ENCODE assay signal across 25 cellular contexts in the genomic region with DNA sequence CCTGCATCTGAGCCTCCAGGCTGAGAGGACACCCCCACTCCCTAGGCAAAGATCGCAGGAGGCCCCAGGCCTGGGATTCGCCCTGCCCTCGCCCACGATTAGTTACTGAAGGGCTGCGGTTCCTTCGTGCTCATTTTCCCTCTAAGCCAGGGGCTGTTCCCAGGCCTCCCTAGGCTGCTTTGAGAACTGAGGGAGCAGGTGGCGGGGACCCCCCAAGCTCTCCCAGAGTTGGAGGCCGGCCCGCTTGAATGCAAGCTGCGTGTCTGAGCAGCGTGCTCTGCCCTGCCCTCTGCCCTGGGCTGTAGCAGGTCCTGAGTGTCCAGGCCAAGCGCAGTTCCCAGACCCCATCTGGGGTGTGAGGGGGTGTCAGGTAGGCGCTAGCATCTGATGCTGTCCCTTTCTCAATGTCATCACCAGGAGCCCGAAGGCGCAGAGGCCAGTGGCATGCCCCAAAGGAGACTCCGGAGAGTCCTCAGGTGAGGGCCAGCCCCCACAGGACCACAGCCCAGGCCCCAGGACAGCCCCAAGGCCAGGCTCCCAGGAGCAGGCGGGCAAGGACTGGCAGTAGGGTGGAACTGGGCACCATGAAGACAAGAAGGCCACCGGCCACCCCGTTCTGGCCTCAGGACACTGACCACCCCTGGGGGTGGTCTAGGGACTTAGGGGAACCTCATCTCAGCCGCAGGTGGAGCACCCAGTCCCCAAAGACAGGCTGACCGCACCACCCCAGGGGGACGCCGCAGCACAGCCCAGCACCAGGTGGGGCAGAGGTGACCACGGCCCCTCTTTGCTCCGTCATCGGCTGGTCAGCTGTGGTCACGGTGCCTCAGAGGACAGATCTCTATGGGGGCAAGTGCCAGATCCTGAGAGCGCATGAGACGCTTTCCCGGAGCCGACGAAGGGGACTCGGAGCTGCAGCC. TPM values are rescaled to one million over a fixed set of nuclear protein-coding genes. Genes with fewer than 3 reads are reported as not detected.
DNase-seq lines count a peak whose midpoint lies in the region; ATAC-seq, FAIRE-seq and TF ChIP-seq lines count a peak whose summit lies in the region.
"Had no signal": no experiment of that assay in that cellular context is flagged by ENCODE, and none has a peak within 500 bp of the region (broad histone marks: within the 10 kb centered on the region; RNA-seq: fewer than 3 reads in every experiment).

No MANE protein-coding gene starts in this region.

- TF ChIP-seq POLR2A in lower leg skin (IDR thresholded peaks at IDR 0.05) = no peak

- no peak overlapping the region for H3K4me3 Mint-ChIP-seq in activated CD8-positive, alpha-beta memory T cell treated with anti-CD3 and anti-CD28 coated beads, Interleukin-2, amount 10 ng/mL, durations not matched to agents 7 days and 5 days
- H3K4me3 Mint-ChIP-seq: CD4-positive, alpha-beta memory T cell had no signal

- H3K27me3 Mint-ChIP-seq in activated CD8-positive, alpha-beta memory T cell treated with anti-CD3 and anti-CD28 coated beads, Interleukin-2, amount 10 ng/mL, durations not matched to agents 7 days and 5 days = no peaks in the 10 kb centered on the region
- H3K27me3 Mint-ChIP-seq: CD4-positive, alpha-beta memory T cell had no signal

- FAIRE-seq in kidney (lab: Jason Lieb, UNC) = no peak
- FAIRE-seq: A549, G401.6, GM12878, GM19239, H1 had no signal

- H3K36me3 ChIP-seq in RWPE2 (ENCODE audit: low read depth) (no peaks in the 10 kb centered on the region), kidney (ENCODE audit: control insufficient read depth in 1 of 2, insufficient read depth in 2 of 2, low read length in 2 of 2) (no peaks in the 10 kb centered on the region)
- H3K36me3 ChIP-seq: BE2C; BLaER1 treated with 17β-estradiol and CSF1 and Interleukin-3, amounts not matched to agents 10 nM and 100 nM had no signal

- H3K4me3 ChIP-seq in RWPE2 (ENCODE audit: severe bottlenecking) = no peak overlapping the region
- H3K4me3 ChIP-seq in kidney (ENCODE audit: low read length in 2 of 2) = no peak overlapping the region
- no peak overlapping the region for H3K4me3 ChIP-seq in lower leg skin (ENCODE audit: low read depth, poor library complexity, severe bottlenecking)
- H3K4me3 ChIP-seq: A549; BLaER1 treated with 17β-estradiol and CSF1 and Interleukin-3, amounts not matched to agents 10 nM and 100 nM; GM12878; GM23248 had no signal

- TF ChIP-seq CTCF in RWPE2 (IDR thresholded peaks at IDR 0.05; ENCODE audit: poor library complexity, severe bottlenecking) (no peak), kidney (IDR thresholded peaks at IDR 0.05; ENCODE audit: borderline replicate concordance, extremely low read depth, insufficient read depth) (no peak), lower leg skin (IDR thresholded peaks at IDR 0.05) (no peak)

- no peak overlapping the region for H3K9ac ChIP-seq in kidney (ENCODE audit: low read length in 2 of 2)
- H3K9ac ChIP-seq: BLaER1 treated with 17β-estradiol and CSF1 and Interleukin-3, amounts not matched to agents 10 nM and 100 nM; GM23248 had no signal

- H3K27me3 ChIP-seq in RWPE2 (ENCODE audit: insufficient read depth, poor library complexity, severe bottlenecking) = no peaks in the 10 kb centered on the region
- H3K27me3 ChIP-seq: BE2C had no signal

- no peaks in the 10 kb centered on the region for H3K9me3 Mint-ChIP-seq in activated CD8-positive, alpha-beta memory T cell treated with anti-CD3 and anti-CD28 coated beads, Interleukin-2, amount 10 ng/mL, durations not matched to agents 7 days and 5 days (ENCODE audit: low read depth)

- no peak overlapping the region for H3K27ac Mint-ChIP-seq in activated CD8-positive, alpha-beta memory T cell treated with anti-CD3 and anti-CD28 coated beads, Interleukin-2, amount 10 ng/mL, durations not matched to agents 7 days and 5 days
- H3K27ac Mint-ChIP-seq: CD4-positive, alpha-beta memory T cell had no signal

- H3K27ac ChIP-seq in RWPE2 (ENCODE audit: poor library complexity, severe bottlenecking) = no peak overlapping the region
- no peak overlapping the region for H3K27ac ChIP-seq in kidney (ENCODE audit: low read depth in 2 of 2, low read length in 2 of 2)
- H3K27ac ChIP-seq: 22Rv1; A549; BLaER1 treated with 17β-estradiol and CSF1 and Interleukin-3, amounts not matched to agents 10 nM and 100 nM; GM23248 had no signal

- no peaks in the 10 kb centered on the region for H3K36me3 Mint-ChIP-seq in activated CD8-positive, alpha-beta memory T cell treated with anti-CD3 and anti-CD28 coated beads, Interleukin-2, amount 10 ng/mL, durations not matched to agents 7 days and 5 days
- H3K36me3 Mint-ChIP-seq: CD4-positive, alpha-beta memory T cell had no signal

- H3K4me1 ChIP-seq in RWPE2 (ENCODE audit: insufficient read depth, poor library complexity, severe bottlenecking) (no peaks in the 10 kb centered on the region), kidney (ENCODE audit: control insufficient read depth in 1 of 2, insufficient read depth in 1 of 2, low read depth in 1 of 2, low read length in 2 of 2) (peaks cover 0 to 2% of the 10 kb centered on the region in 2 donors)
- H3K4me1 ChIP-seq: BE2C had no signal

- ATAC-seq in left cardiac atrium (no peak), Right ventricle myocardium superior (ENCODE audit: poor library complexity) (no peak), RWPE2 (ENCODE audit: low read depth) (no peak)
- ATAC-seq in activated CD8-positive, alpha-beta memory T cell treated with anti-CD3 and anti-CD28 coated beads, Interleukin-2, amount 10 ng/mL, durations not matched to agents 7 days and 5 days = no peak
- ATAC-seq: A549, GM12878 had no signal

- CTCF ChIA-PET in activated CD8-positive, alpha-beta memory T cell treated with anti-CD3 and anti-CD28 coated beads, Interleukin-2, amount 10 ng/mL, durations not matched to agents 7 days and 5 days (lab: Charles Lee) = no interaction called here

- H3K4me1 Mint-ChIP-seq in activated CD8-positive, alpha-beta memory T cell treated with anti-CD3 and anti-CD28 coated beads, Interleukin-2, amount 10 ng/mL, durations not matched to agents 7 days and 5 days = peaks cover 12% of the 10 kb centered on the region

- DNase-seq in left cardiac atrium (peak; percentile 13), Right ventricle myocardium superior (no peak), RWPE2 (ENCODE audit: low spot score) (peak; percentile 55), kidney (peak; percentile 69), posterior vena cava (ENCODE audit: low spot score) (peak; percentile 71), lower leg skin (ENCODE audit: low spot score in 2 of 2) (no peak)
- DNase-seq in NK-92 treated with Interleukin-12 subunit alpha and Interleukin-12 subunit beta, amount 100 ng/mL, for 24 hours (lab: John Stamatoyannopoulos, UW) = no peak
- DNase-seq in activated CD8-positive, alpha-beta memory T cell treated with anti-CD3 and anti-CD28 coated beads, Interleukin-2, amount 10 ng/mL, durations not matched to agents 7 days and 5 days = no peak
- DNase-seq: ACHN; AML-193; BE2C; Calu3; CD4-positive, alpha-beta memory T cell; COR-L47; DMS153; DND-41; GM23248; HCEC 1CT had no signal

- H3K9me3 ChIP-seq in RWPE2 (ENCODE audit: severe bottlenecking) = no peaks in the 10 kb centered on the region
- no peaks in the 10 kb centered on the region for H3K9me3 ChIP-seq in kidney (ENCODE audit: control insufficient read depth in 1 of 2, low read length in 2 of 2)
- H3K9me3 ChIP-seq: A549; BE2C; BLaER1 treated with 17β-estradiol and CSF1 and Interleukin-3, amounts not matched to agents 10 nM and 100 nM had no signal

- intact Hi-C loops in left cardiac atrium (cut with DNase I) = loop anchor here (5.0 to 10.0 kb wide), 4 partner anchors 145 to 665 kb away; no protein-coding TSS in a partner anchor
- intact Hi-C loops in Right ventricle myocardium superior (cut with DNase I) = loop anchor here (5.0 kb wide), 1 partner anchor 553 kb away; no protein-coding TSS in a partner anchor
- intact Hi-C loops in kidney (cut with DNase I) = loop anchor here (5.0 to 10.0 kb wide), 3 partner anchors 145 to 553 kb away; no protein-coding TSS in a partner anchor
- intact Hi-C loops in posterior vena cava (cut with DNase I) = loop anchor here (5.0 to 10.0 kb wide), 4 partner anchors 143 to 675 kb away; no protein-coding TSS in a partner anchor
- intact Hi-C loops in lower leg skin (cut with DNase I; ENCODE audit: low total_unique reads) = loop anchor here (5.0 kb wide), 1 partner anchor 148 kb away; no protein-coding TSS in a partner anchor

- WGBS in lower leg skin, 2 donors = 91 to 95% methylated on average over 21 to 28 of the region's 33 CpGs

RNA-seq across cellular contexts. Expression of gene ENDOV, which starts 14.6 kb away (rescaled TPM):
- 10 to 100 TPM; 10.3 to 11.7 TPM for total RNA-seq in left cardiac atrium
- total RNA-seq in Right ventricle myocardium superior = 11.7 TPM
- 28.0 TPM for total RNA-seq in kidney
- 20.3 TPM for polyA plus RNA-seq in kidney (ENCODE audit: insufficient read depth, low read depth, low replicate concordance)
- total RNA-seq in posterior vena cava = 10 to 100 TPM; 14.1 to 15.5 TPM
- total RNA-seq in lower leg skin = 10 to 100 TPM; 13.7 to 26.8 (median 21.3) TPM
- total RNA-seq in activated CD8-positive, alpha-beta memory T cell treated with anti-CD3 and anti-CD28 coated beads, Interleukin-2, amount 10 ng/mL, durations not matched to agents 7 days and 5 days = 10 to 100 TPM; 15.1 to 18.4 TPM

RNA-seq across cellular contexts. Expression of gene NPTX1, which starts 46.8 kb away (rescaled TPM):
- total RNA-seq in left cardiac atrium = not detected
- total RNA-seq in Right ventricle myocardium superior = not detected
- 0.31 TPM for total RNA-seq in kidney
- polyA plus RNA-seq in kidney (ENCODE audit: insufficient read depth, low read depth, low replicate concordance) = 0.39 TPM
- total RNA-seq in posterior vena cava = under 1 TPM; 0.14 to 0.37 TPM
- total RNA-seq in lower leg skin = 1 to 10 TPM; 1.1 to 2.6 (median 2.3) TPM
- total RNA-seq in activated CD8-positive, alpha-beta memory T cell treated with anti-CD3 and anti-CD28 coated beads, Interleukin-2, amount 10 ng/mL, durations not matched to agents 7 days and 5 days = 1 to 10 TPM; 8.0 to 9.3 TPM
- total RNA-seq: CD4-positive, alpha-beta memory T cell; GM12878 had no signal
- polyA plus RNA-seq: GM12878 had no signal

Comparison
In these comparisons a context has a peak if more than half of its experiments do, and no peak if none do; other contexts are left out.
1. DNase-seq: peak in left cardiac atrium (single experiment), RWPE2 (single experiment), kidney (single experiment) and posterior vena cava (single experiment); none in Right ventricle myocardium superior (single experiment), NK-92 treated with Interleukin-12 subunit alpha and Interleukin-12 subunit beta, amount 100 ng/mL, for 24 hours (single experiment), lower leg skin (0 of 2) and activated CD8-positive, alpha-beta memory T cell treated with anti-CD3 and anti-CD28 coated beads, Interleukin-2, amount 10 ng/mL, durations not matched to agents 7 days and 5 days (single experiment).